30 cellular contexts compared by ENCODE assay signal in genomic region chr20:63507083-63507743, GRCh38. TPM values are rescaled to one million over a fixed set of nuclear protein-coding genes. Genes with fewer than 3 reads are reported as not detected.
"Had no signal": no experiment of that assay in that cellular context is flagged by ENCODE, and none has a peak within 500 bp of the region (broad histone marks: within the 10 kb centered on the region; RNA-seq: fewer than 3 reads in every experiment).

No MANE protein-coding gene starts in this region.

- H3K4me3 Mint-ChIP-seq: activated T-cell treated with anti-CD3 and anti-CD28 coated beads, Interleukin-2, amount 50 U/mL, for 4 hours; T-helper 1 cell treated with Interleukin-12 subunit alpha and Interleukin-12 subunit beta and Interleukin-4 antibody, amounts not matched to agents 30 μg/mL and 1 μg/mL, for 36 hours; WTC11 had no signal

- H3K36me3 ChIP-seq: breast epithelium, SJSA1 had no signal

- H3K4me1 ChIP-seq: breast epithelium had no signal

- DNase-seq: activated CD4-positive, alpha-beta T cell treated with anti-CD3 and anti-CD28 coated beads for 48 hours; activated CD4-positive, alpha-beta T cell treated with anti-CD3 and anti-CD28 coated beads, Interleukin-2, amount 50 U/mL, for 4 hours; activated CD4-positive, CD25-positive, alpha-beta regulatory T cell treated with anti-CD3 and anti-CD28 coated beads, Interleukin-2, amount 50 U/mL, for 72 hours; activated CD8-positive, alpha-beta memory T cell treated with anti-CD3 and anti-CD28 coated beads for 24 hours; activated gamma-delta T cell treated with Interleukin-2 at 50 U/mL for 16 hours; activated naive CD4-positive, alpha-beta T cell treated with anti-CD3 and anti-CD28 coated beads, Interleukin-2, amount 50 U/mL, for 16 hours; activated T-cell treated with anti-CD3 and anti-CD28 coated beads, Interleukin-2, amount 50 U/mL, for 4 hours; caudate nucleus; NCI-H1092 treated with DMSO at 0.1 percent for 48 hours; NCI-H1417 treated with DMSO at 0.1 percent for 48 hours; NCI-H1694; NCI-H2029 treated with DMSO at 0.1 percent for 48 hours; NCI-H345; NCI-H510A; NCI-H526 treated with DMSO at 0.1 percent for 48 hours; NCI-H82; RPMI8226; SHP77; T-helper 9 cell had no signal

- H3K27ac Mint-ChIP-seq: IgD-negative memory B cell; T-helper 1 cell treated with Interleukin-12 subunit alpha and Interleukin-12 subunit beta and Interleukin-4 antibody, amounts not matched to agents 30 μg/mL and 1 μg/mL, for 36 hours; WTC11 had no signal

- H3K4me1 Mint-ChIP-seq: IgD-negative memory B cell, WTC11 had no signal

- H3K4me3 ChIP-seq: breast epithelium, SJSA1 had no signal

- H3K9me3 ChIP-seq: SJSA1 had no signal

- H3K27ac ChIP-seq: breast epithelium, KMS-11, SJSA1 had no signal

- ATAC-seq: activated T-cell treated with anti-CD3 and anti-CD28 coated beads, Interleukin-2, amount 50 U/mL, for 4 hours; SK-N-SH treated with all-trans-retinoic acid at 6 μM for 48 hours; WTC11 had no signal

RNA-seq across cellular contexts. Expression of gene EEF1A2, which starts 8.3 kb away (rescaled TPM):
- polyA plus RNA-seq: IgD-negative memory B cell had no signal

RNA-seq across cellular contexts. Expression of gene PTK6, which starts 30.0 kb away (rescaled TPM):
- total RNA-seq: SJSA1 had no signal

RNA-seq across cellular contexts. Expression of gene KCNQ2, which starts 34.8 kb away (rescaled TPM):
- total RNA-seq: activated T-cell treated with anti-CD3 and anti-CD28 coated beads, Interleukin-2, amount 50 U/mL, for 4 hours; activated T-helper 2 cell treated with anti-CD3 and anti-CD28 coated beads, Interferon-gamma antibody, Interleukin-2, Interleukin-4, amounts not matched to agents 10 μg/mL and 5 μg/mL and 100 μg/mL, durations not matched to agents 14 hours and 24 hours and 36 hours; aorta; breast epithelium; MCF 10A; OCI-LY7; SJSA1 had no signal
- polyA plus RNA-seq: aorta had no signal

RNA-seq across cellular contexts. Expression of gene SRMS, which starts 40.3 kb away (rescaled TPM):
- total RNA-seq: activated T-cell treated with anti-CD3 and anti-CD28 coated beads, Interleukin-2, amount 50 U/mL, for 4 hours; activated T-helper 2 cell treated with anti-CD3 and anti-CD28 coated beads, Interferon-gamma antibody, Interleukin-2, Interleukin-4, amounts not matched to agents 10 μg/mL and 5 μg/mL and 100 μg/mL, durations not matched to agents 14 hours and 24 hours and 36 hours; aorta; SJSA1 had no signal
- polyA plus RNA-seq: aorta had no signal
